In genomic region chr14:95481391-95482022, GRCh38 we compare ENCODE assay signal across 16 cellular contexts. TPM values are rescaled to one million over a fixed set of nuclear protein-coding genes. Genes with fewer than 3 reads are reported as not detected.
DNase-seq lines count a peak whose midpoint lies in the region; ATAC-seq, FAIRE-seq and TF ChIP-seq lines count a peak whose summit lies in the region.
"Had no signal": no experiment of that assay in that cellular context is flagged by ENCODE, and none has a peak within 500 bp of the region (broad histone marks: within the 10 kb centered on the region; RNA-seq: fewer than 3 reads in every experiment).

No MANE protein-coding gene starts in this region.

- H3K23ac ChIP-seq in mesenchymal stem cell (ENCODE audit: low read length in 2 of 2): no peak overlapping the region

- H3K27me3 ChIP-seq in left ventricle myocardium inferior (ENCODE audit: low read depth) (no peaks in the 10 kb centered on the region), heart right ventricle (no peaks in the 10 kb centered on the region), mesenchymal stem cell (ENCODE audit: control insufficient read depth in 1 of 2, insufficient read depth in 1 of 2, low read length in 2 of 2) (no peaks in the 10 kb centered on the region), uterus (no peaks in the 10 kb centered on the region)
- H3K27me3 ChIP-seq: foreskin keratinocyte had no signal

- H2BK12ac ChIP-seq in mesenchymal stem cell (ENCODE audit: low read length in 2 of 2): peak overlapping the region in 1 of 2 experiments; percentile 33

- H2AFZ ChIP-seq in mesenchymal stem cell (ENCODE audit: low read depth, low read length): no peak overlapping the region

- peak overlapping the region; percentile 72 for H3K9ac ChIP-seq in mesenchymal stem cell (ENCODE audit: low read length)

- DNase-seq in left ventricle myocardium inferior (no peak), heart right ventricle (no peak), mesenchymal stem cell (no peak), uterus (no peak), D721Med (ENCODE audit: insufficient read length, low spot score) (no peak)
- no peak for DNase-seq in activated T-helper 2 cell treated with anti-CD3 and anti-CD28 coated beads, Interferon-gamma antibody, Interleukin-2, Interleukin-4, amounts not matched to agents 10 μg/mL and 5 μg/mL and 100 μg/mL, durations not matched to agents 14 hours and 24 hours and 36 hours (ENCODE audit: low spot score)
- no peak for DNase-seq in stimulated activated CD4-positive, alpha-beta T cell treated with anti-CD3 and anti-CD28 coated beads, Interleukin-1b, Interleukin-23, amount 100 ng/mL, for 48 hours
- DNase-seq: activated T-cell treated with anti-CD3 and anti-CD28 coated beads, Interleukin-2, amount 50 U/mL, for 4 hours; EL; foreskin keratinocyte; midbrain; NCI-H2081; NK-92 treated with Interleukin-12 subunit alpha and Interleukin-12 subunit beta, amount 100 ng/mL, for 24 hours had no signal

- FAIRE-seq in D721Med (lab: Jason Lieb, UNC): no peak

- no peak overlapping the region for H4K8ac ChIP-seq in mesenchymal stem cell (ENCODE audit: low read length)

- no peak overlapping the region for H3K4me3 Mint-ChIP-seq in activated T-helper 2 cell treated with anti-CD3 and anti-CD28 coated beads, Interferon-gamma antibody, Interleukin-2, Interleukin-4, amounts not matched to agents 10 μg/mL and 5 μg/mL and 100 μg/mL, durations not matched to agents 14 hours and 24 hours and 36 hours (ENCODE audit: low read depth)
- H3K4me3 Mint-ChIP-seq: activated T-cell treated with anti-CD3 and anti-CD28 coated beads, Interleukin-2, amount 50 U/mL, for 4 hours had no signal

- H3K9me3 ChIP-seq in left ventricle myocardium inferior (replicated peaks) (no peaks in the 10 kb centered on the region), heart right ventricle (peaks cover 0 to 3% (median 0%) of the 10 kb centered on the region in 11 donors), mesenchymal stem cell (ENCODE audit: control insufficient read depth, low read length) (no peaks in the 10 kb centered on the region), uterus (no peaks in the 10 kb centered on the region)
- H3K9me3 ChIP-seq: prostate gland had no signal

- H3K14ac ChIP-seq in mesenchymal stem cell (ENCODE audit: low read length in 2 of 2): no peak overlapping the region

- peaks cover 26% of the 10 kb centered on the region for H3K36me3 Mint-ChIP-seq in activated T-helper 2 cell treated with anti-CD3 and anti-CD28 coated beads, Interferon-gamma antibody, Interleukin-2, Interleukin-4, amounts not matched to agents 10 μg/mL and 5 μg/mL and 100 μg/mL, durations not matched to agents 14 hours and 24 hours and 36 hours (ENCODE audit: low read depth)

- H3K4me3 ChIP-seq in left ventricle myocardium inferior (no peak overlapping the region), heart right ventricle (no peak overlapping the region), mesenchymal stem cell (ENCODE audit: insufficient read depth in 1 of 2, low read depth in 1 of 2, low read length in 2 of 2) (peak overlapping the region in 1 of 2 experiments; percentile 21), uterus (no peak overlapping the region)
- H3K4me3 ChIP-seq: prostate gland had no signal

- H2AK5ac ChIP-seq in mesenchymal stem cell (ENCODE audit: low read length, severe bottlenecking): no peak overlapping the region

- no peaks in the 10 kb centered on the region for H3K9me3 Mint-ChIP-seq in activated T-helper 2 cell treated with anti-CD3 and anti-CD28 coated beads, Interferon-gamma antibody, Interleukin-2, Interleukin-4, amounts not matched to agents 10 μg/mL and 5 μg/mL and 100 μg/mL, durations not matched to agents 14 hours and 24 hours and 36 hours
- H3K9me3 Mint-ChIP-seq: activated T-cell treated with anti-CD3 and anti-CD28 coated beads, Interleukin-2, amount 50 U/mL, for 4 hours had no signal

- TF ChIP-seq POLR2A in uterus (IDR thresholded peaks at IDR 0.05): no peak

- H2BK5ac ChIP-seq in mesenchymal stem cell (ENCODE audit: low read depth, low read length, poor library complexity, severe bottlenecking): no peak overlapping the region

- H3K4ac ChIP-seq in mesenchymal stem cell (ENCODE audit: low read depth in 1 of 2, low read length in 2 of 2): no peak overlapping the region

- H3K4me1 ChIP-seq in left ventricle myocardium inferior: peaks cover 88% of the 10 kb centered on the region
- peaks cover 17 to 80% (median 41%) of the 10 kb centered on the region in 9 donors for H3K4me1 ChIP-seq in heart right ventricle
- H3K4me1 ChIP-seq in mesenchymal stem cell (ENCODE audit: control insufficient read depth, insufficient read depth, low read depth, low read length): peaks cover 12% of the 10 kb centered on the region
- peaks cover 9 to 11% of the 10 kb centered on the region in 2 donors for H3K4me1 ChIP-seq in uterus

- no peaks in the 10 kb centered on the region for H3K79me1 ChIP-seq in mesenchymal stem cell (replicated peaks; ENCODE audit: low read length, poor library complexity, severe bottlenecking)

- peaks cover 23% of the 10 kb centered on the region for H3K4me1 Mint-ChIP-seq in activated T-helper 2 cell treated with anti-CD3 and anti-CD28 coated beads, Interferon-gamma antibody, Interleukin-2, Interleukin-4, amounts not matched to agents 10 μg/mL and 5 μg/mL and 100 μg/mL, durations not matched to agents 14 hours and 24 hours and 36 hours (ENCODE audit: low read depth)

- H3K18ac ChIP-seq in mesenchymal stem cell (ENCODE audit: low read depth in 1 of 2, low read length in 2 of 2): peak overlapping the region; percentile 16 to 68

- H3K27ac ChIP-seq in left ventricle myocardium inferior (replicated peaks): peak overlapping the region; percentile 83
- H3K27ac ChIP-seq in heart right ventricle: peak overlapping the region in 5 of 10 donors; percentile 19 to 89 (median 69)
- H3K27ac ChIP-seq in mesenchymal stem cell (ENCODE audit: low read length, poor library complexity, severe bottlenecking): no peak overlapping the region
- H3K27ac ChIP-seq in uterus: peak overlapping the region; percentile 13 to 69
- H3K27ac ChIP-seq: foreskin keratinocyte, HL-60, prostate gland had no signal

- no peak overlapping the region for H3K4me2 ChIP-seq in mesenchymal stem cell (ENCODE audit: low read length, poor library complexity, severe bottlenecking)

- peak overlapping the region; percentile 47 for H4K91ac ChIP-seq in mesenchymal stem cell (ENCODE audit: low read length)

- peak overlapping the region; percentile 58 for H2BK120ac ChIP-seq in mesenchymal stem cell (ENCODE audit: low read depth, low read length)

- H3K27ac Mint-ChIP-seq in activated T-helper 2 cell treated with anti-CD3 and anti-CD28 coated beads, Interferon-gamma antibody, Interleukin-2, Interleukin-4, amounts not matched to agents 10 μg/mL and 5 μg/mL and 100 μg/mL, durations not matched to agents 14 hours and 24 hours and 36 hours: peak overlapping the region; percentile 58

- peak overlapping the region; percentile 73 for H2BK15ac ChIP-seq in mesenchymal stem cell (ENCODE audit: low read depth, poor library complexity, severe bottlenecking)

- H3K27me3 Mint-ChIP-seq in activated T-helper 2 cell treated with anti-CD3 and anti-CD28 coated beads, Interferon-gamma antibody, Interleukin-2, Interleukin-4, amounts not matched to agents 10 μg/mL and 5 μg/mL and 100 μg/mL, durations not matched to agents 14 hours and 24 hours and 36 hours (ENCODE audit: low read depth): no peaks in the 10 kb centered on the region

- WGBS in heart right ventricle, 2 donors: 83% methylated on average over 18 of the region's 18 CpGs
- 91% methylated on average over 18 of the region's 18 CpGs for WGBS in mesenchymal stem cell

- no peak for ATAC-seq in heart right ventricle
- no peak for ATAC-seq in HG02870 (IDR thresholded peaks at IDR 0.05; ENCODE audit: unreplicated experiment)
- ATAC-seq: foreskin keratinocyte had no signal

- TF ChIP-seq CTCF in left ventricle myocardium inferior (IDR thresholded peaks at IDR 0.05; ENCODE audit: borderline replicate concordance): no peak
- no peak for TF ChIP-seq CTCF in heart right ventricle (IDR thresholded peaks at IDR 0.05)
- no peak for TF ChIP-seq CTCF in uterus (IDR thresholded peaks at IDR 0.05)
- no peak for TF ChIP-seq CTCF in D721Med (IDR thresholded peaks at IDR 0.05; ENCODE audit: insufficient read depth, missing control alignments)

- intact Hi-C loops in left ventricle myocardium inferior (cut with micrococcal nuclease): no loop called here
- intact Hi-C loops in heart right ventricle (cut with DNase I): loop anchor here in 1 of 10 donors (5.0 kb wide), 1 partner anchor 36 kb away; the partner anchor contains the start of gene SYNE3
- intact Hi-C loops in activated T-helper 2 cell treated with anti-CD3 and anti-CD28 coated beads, Interferon-gamma antibody, Interleukin-2, Interleukin-4, amounts not matched to agents 10 μg/mL and 5 μg/mL and 100 μg/mL, durations not matched to agents 14 hours and 24 hours and 36 hours (cut with micrococcal nuclease): loop anchor here (2.0 kb wide), 1 partner anchor 41 kb away; no protein-coding TSS in a partner anchor
- intact Hi-C loops in uterus (cut with DNase I; ENCODE audit: low total_unique reads): no loop called here

- H3K36me3 ChIP-seq in left ventricle myocardium inferior: no peaks in the 10 kb centered on the region
- H3K36me3 ChIP-seq in heart right ventricle: no peaks in the 10 kb centered on the region
- peaks cover 0 to 1% of the 10 kb centered on the region in 2 experiments for H3K36me3 ChIP-seq in mesenchymal stem cell (ENCODE audit: control insufficient read depth in 1 of 2, insufficient read depth in 2 of 2, low read depth in 1 of 2, low read length in 2 of 2)
- no peaks in the 10 kb centered on the region for H3K36me3 ChIP-seq in uterus
- H3K36me3 ChIP-seq: prostate gland had no signal

RNA-seq across cellular contexts. Expression of gene SYNE3, which starts 34.9 kb away (rescaled TPM):
- total RNA-seq in left ventricle myocardium inferior (11.3 TPM), heart right ventricle (10 to 100 TPM in 5 of 10 donors, 1 to 10 TPM in 5; 4.8 to 15.4 (median 10.4) TPM), uterus (10 to 100 TPM in 2 of 4 donors, 1 to 10 TPM in 2; 4.9 to 36.1 (median 15.2) TPM)
- 1 to 10 TPM; 1.5 to 5.3 TPM for polyA plus RNA-seq in heart right ventricle
- total RNA-seq in activated T-helper 2 cell treated with anti-CD3 and anti-CD28 coated beads, Interferon-gamma antibody, Interleukin-2, Interleukin-4, amounts not matched to agents 10 μg/mL and 5 μg/mL and 100 μg/mL, durations not matched to agents 14 hours and 24 hours and 36 hours: 36.5 and 40.1 TPM in 2 replicates
- 4.1 TPM for polyA plus RNA-seq in mesenchymal stem cell (2013, experiment 1 of 2)
- 3.9 TPM for polyA plus RNA-seq in mesenchymal stem cell (2013, experiment 2 of 2)

RNA-seq across cellular contexts. Expression of gene GLRX5, which starts 53.3 kb away (rescaled TPM):
- total RNA-seq in left ventricle myocardium inferior (85.0 TPM), heart right ventricle (100 to 1,000 TPM in 2 of 10 donors, 10 to 100 TPM in 8; 69.9 to 121 (median 91.8) TPM), uterus (10 to 100 TPM in 3 of 4 donors, 1 to 10 TPM in 1; 5.9 to 40.3 (median 23.7) TPM)
- 10 to 100 TPM; 49.8 to 66.6 TPM for polyA plus RNA-seq in heart right ventricle
- total RNA-seq in activated T-helper 2 cell treated with anti-CD3 and anti-CD28 coated beads, Interferon-gamma antibody, Interleukin-2, Interleukin-4, amounts not matched to agents 10 μg/mL and 5 μg/mL and 100 μg/mL, durations not matched to agents 14 hours and 24 hours and 36 hours: 32.4 and 39.4 TPM in 2 replicates
- 52.4 TPM for polyA plus RNA-seq in mesenchymal stem cell (2013, experiment 1 of 2)
- 54.4 TPM for polyA plus RNA-seq in mesenchymal stem cell (2013, experiment 2 of 2)
